1 cellular context compared by ENCODE assay signal in the genomic region with DNA sequence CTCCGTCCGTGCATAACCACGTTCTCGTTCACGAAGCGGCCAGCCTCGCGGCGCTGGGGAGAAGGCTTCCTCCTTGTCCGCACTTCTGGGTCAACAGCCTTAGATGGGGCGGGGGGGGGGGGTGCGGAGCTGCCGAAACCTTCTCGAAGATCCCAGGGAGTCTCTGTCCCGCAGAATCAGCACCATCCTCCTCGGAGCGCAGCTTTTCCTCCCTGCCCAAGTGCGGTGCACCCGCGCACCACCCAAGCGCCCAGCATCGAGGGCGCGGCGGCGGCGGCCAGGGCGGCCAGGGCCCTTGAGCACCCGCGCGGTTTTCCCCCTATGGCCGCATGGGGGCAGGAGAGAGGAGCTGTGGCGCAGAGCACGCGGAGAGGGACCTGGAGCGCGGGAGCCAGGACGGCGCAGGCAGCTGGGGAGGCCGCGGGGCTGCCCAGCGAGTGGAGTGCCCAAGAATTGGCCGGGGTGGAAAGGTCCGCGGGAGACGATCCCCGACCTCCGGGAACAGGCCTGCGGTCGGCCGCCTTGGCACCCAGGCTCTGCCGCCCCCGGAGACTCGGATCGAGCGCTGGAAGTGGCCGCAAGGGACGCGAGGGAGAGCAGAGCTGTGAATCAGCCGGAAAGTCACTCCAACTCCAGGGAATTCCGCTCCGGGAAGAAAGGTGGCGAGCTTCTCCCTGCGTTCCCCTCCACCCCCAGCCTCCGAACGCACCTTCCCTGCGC.
A peak's percentile ranks its signal among the peaks of the same experiment; 100 is the strongest.
TF ChIP-seq lines count a peak whose summit lies in the region.

No MANE protein-coding gene starts in this region.

TF ChIP-seq in K562, 482 proteins besides CTCF, POLR2A, EP300 and RAD21 (continued from another document and continues in another):
- TF ChIP-seq PTTG1 (tag; IDR thresholded peaks at IDR 0.05; ENCODE audit: low read depth) (no peak), MED1 (CRISPR knock-in tag; IDR thresholded peaks at IDR 0.05; ENCODE audit: borderline replicate concordance) (no peak), TAF9B (IDR thresholded peaks at IDR 0.05; ENCODE audit: partially characterized antibody) (no peak), CSDE1 (IDR thresholded peaks at IDR 0.05) (no peak), FOXP1 (CRISPR knock-in tag; IDR thresholded peaks at IDR 0.05) (peak; percentile 45; the same call in 1 of the 2 replicates), ZNF354B (CRISPR knock-in tag; IDR thresholded peaks at IDR 0.05) (no peak), ZNF212 (CRISPR knock-in tag; IDR thresholded peaks at IDR 0.05) (no peak), ZNF133 (CRISPR knock-in tag; IDR thresholded peaks at IDR 0.05) (no peak), SETDB1 (IDR thresholded peaks at IDR 0.05; ENCODE audit: low read length) (no peak), NCOR1 (IDR thresholded peaks at IDR 0.05) (no peak), ZNF174 (CRISPR knock-in tag; IDR thresholded peaks at IDR 0.05) (no peak), SRSF3 (IDR thresholded peaks at IDR 0.05; ENCODE audit: insufficient read depth, low read length) (no peak), ZNF347 (CRISPR knock-in tag; IDR thresholded peaks at IDR 0.05; ENCODE audit: low read depth) (no peak), RB1 (IDR thresholded peaks at IDR 0.05; ENCODE audit: low read depth) (peak; percentile 91), EP400 (IDR thresholded peaks at IDR 0.05) (no peak), ZNF263 (CRISPR knock-in tag; IDR thresholded peaks at IDR 0.05; ENCODE audit: borderline replicate concordance) (no peak), XRCC4 (IDR thresholded peaks at IDR 0.05; ENCODE audit: extremely low read depth, insufficient read depth, insufficient read length) (no peak), MTA3 (IDR thresholded peaks at IDR 0.05; ENCODE audit: borderline replicate concordance) (no peak), IFI16 (CRISPR knock-in tag; IDR thresholded peaks at IDR 0.05) (no peak), KAT8 (IDR thresholded peaks at IDR 0.05; ENCODE audit: low read depth) (no peak), KDM5B (IDR thresholded peaks at IDR 0.05; ENCODE audit: insufficient replicate concordance, low read depth, low read length) (no peak), NFE2L1 (tag; IDR thresholded peaks at IDR 0.05; ENCODE audit: borderline replicate concordance, low read depth) (no peak), SIN3B (IDR thresholded peaks at IDR 0.05; ENCODE audit: low read depth) (no peak), ZNF707 (CRISPR knock-in tag; conservative IDR thresholded peaks at IDR 0.05) (no peak), SNRNP70 (optimal IDR thresholded peaks at IDR 0.05; ENCODE audit: low read depth, low read length) (no peak), SUPT5H (IDR thresholded peaks at IDR 0.05) (no peak), SMARCA5 (IDR thresholded peaks at IDR 0.05) (no peak), RBM17 (IDR thresholded peaks at IDR 0.05; ENCODE audit: borderline replicate concordance, low read depth, low read length) (no peak), ARHGAP35 (IDR thresholded peaks at IDR 0.05; ENCODE audit: partially characterized antibody) (no peak), CBFB (CRISPR knock-in tag; IDR thresholded peaks at IDR 0.05) (0 out of 2 replicates have a peak, but pooled peaks have one; percentile 26), POU5F1 (IDR thresholded peaks at IDR 0.05; ENCODE audit: borderline replicate concordance, low read depth, low read length, partially characterized antibody) (no peak), ZNF121 (CRISPR knock-in tag; conservative IDR thresholded peaks at IDR 0.05) (no peak), SMC3 (conservative IDR thresholded peaks at IDR 0.05; ENCODE audit: insufficient read depth, low read depth, low read length) (peak; percentile 79), U2AF2 (optimal IDR thresholded peaks at IDR 0.05; ENCODE audit: low read depth, low read length) (no peak)
- TF ChIP-seq, protein P1, sequence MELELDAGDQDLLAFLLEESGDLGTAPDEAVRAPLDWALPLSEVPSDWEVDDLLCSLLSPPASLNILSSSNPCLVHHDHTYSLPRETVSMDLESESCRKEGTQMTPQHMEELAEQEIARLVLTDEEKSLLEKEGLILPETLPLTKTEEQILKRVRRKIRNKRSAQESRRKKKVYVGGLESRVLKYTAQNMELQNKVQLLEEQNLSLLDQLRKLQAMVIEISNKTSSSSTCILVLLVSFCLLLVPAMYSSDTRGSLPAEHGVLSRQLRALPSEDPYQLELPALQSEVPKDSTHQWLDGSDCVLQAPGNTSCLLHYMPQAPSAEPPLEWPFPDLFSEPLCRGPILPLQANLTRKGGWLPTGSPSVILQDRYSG (tag; conservative IDR thresholded peaks at IDR 0.05; ENCODE audit: low read depth), result no peak
- TF ChIP-seq, protein P2, sequence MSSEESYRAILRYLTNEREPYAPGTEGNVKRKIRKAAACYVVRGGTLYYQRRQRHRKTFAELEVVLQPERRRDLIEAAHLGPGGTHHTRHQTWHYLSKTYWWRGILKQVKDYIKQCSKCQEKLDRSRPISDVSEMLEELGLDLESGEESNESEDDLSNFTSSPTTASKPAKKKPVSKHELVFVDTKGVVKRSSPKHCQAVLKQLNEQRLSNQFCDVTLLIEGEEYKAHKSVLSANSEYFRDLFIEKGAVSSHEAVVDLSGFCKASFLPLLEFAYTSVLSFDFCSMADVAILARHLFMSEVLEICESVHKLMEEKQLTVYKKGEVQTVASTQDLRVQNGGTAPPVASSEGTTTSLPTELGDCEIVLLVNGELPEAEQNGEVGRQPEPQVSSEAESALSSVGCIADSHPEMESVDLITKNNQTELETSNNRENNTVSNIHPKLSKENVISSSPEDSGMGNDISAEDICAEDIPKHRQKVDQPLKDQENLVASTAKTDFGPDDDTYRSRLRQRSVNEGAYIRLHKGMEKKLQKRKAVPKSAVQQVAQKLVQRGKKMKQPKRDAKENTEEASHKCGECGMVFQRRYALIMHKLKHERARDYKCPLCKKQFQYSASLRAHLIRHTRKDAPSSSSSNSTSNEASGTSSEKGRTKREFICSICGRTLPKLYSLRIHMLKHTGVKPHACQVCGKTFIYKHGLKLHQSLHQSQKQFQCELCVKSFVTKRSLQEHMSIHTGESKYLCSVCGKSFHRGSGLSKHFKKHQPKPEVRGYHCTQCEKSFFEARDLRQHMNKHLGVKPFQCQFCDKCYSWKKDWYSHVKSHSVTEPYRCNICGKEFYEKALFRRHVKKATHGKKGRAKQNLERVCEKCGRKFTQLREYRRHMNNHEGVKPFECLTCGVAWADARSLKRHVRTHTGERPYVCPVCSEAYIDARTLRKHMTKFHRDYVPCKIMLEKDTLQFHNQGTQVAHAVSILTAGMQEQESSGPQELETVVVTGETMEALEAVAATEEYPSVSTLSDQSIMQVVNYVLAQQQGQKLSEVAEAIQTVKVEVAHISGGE (CRISPR knock-in tag; IDR thresholded peaks at IDR 0.05), result no peak
- TF ChIP-seq, protein P3, sequence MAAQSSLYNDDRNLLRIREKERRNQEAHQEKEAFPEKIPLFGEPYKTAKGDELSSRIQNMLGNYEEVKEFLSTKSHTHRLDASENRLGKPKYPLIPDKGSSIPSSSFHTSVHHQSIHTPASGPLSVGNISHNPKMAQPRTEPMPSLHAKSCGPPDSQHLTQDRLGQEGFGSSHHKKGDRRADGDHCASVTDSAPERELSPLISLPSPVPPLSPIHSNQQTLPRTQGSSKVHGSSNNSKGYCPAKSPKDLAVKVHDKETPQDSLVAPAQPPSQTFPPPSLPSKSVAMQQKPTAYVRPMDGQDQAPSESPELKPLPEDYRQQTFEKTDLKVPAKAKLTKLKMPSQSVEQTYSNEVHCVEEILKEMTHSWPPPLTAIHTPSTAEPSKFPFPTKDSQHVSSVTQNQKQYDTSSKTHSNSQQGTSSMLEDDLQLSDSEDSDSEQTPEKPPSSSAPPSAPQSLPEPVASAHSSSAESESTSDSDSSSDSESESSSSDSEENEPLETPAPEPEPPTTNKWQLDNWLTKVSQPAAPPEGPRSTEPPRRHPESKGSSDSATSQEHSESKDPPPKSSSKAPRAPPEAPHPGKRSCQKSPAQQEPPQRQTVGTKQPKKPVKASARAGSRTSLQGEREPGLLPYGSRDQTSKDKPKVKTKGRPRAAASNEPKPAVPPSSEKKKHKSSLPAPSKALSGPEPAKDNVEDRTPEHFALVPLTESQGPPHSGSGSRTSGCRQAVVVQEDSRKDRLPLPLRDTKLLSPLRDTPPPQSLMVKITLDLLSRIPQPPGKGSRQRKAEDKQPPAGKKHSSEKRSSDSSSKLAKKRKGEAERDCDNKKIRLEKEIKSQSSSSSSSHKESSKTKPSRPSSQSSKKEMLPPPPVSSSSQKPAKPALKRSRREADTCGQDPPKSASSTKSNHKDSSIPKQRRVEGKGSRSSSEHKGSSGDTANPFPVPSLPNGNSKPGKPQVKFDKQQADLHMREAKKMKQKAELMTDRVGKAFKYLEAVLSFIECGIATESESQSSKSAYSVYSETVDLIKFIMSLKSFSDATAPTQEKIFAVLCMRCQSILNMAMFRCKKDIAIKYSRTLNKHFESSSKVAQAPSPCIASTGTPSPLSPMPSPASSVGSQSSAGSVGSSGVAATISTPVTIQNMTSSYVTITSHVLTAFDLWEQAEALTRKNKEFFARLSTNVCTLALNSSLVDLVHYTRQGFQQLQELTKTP (IDR thresholded peaks at IDR 0.05; ENCODE audit: low read depth in 1 of 2, partially characterized antibody in 2 of 2), result no peak
- TF ChIP-seq, protein P4, sequence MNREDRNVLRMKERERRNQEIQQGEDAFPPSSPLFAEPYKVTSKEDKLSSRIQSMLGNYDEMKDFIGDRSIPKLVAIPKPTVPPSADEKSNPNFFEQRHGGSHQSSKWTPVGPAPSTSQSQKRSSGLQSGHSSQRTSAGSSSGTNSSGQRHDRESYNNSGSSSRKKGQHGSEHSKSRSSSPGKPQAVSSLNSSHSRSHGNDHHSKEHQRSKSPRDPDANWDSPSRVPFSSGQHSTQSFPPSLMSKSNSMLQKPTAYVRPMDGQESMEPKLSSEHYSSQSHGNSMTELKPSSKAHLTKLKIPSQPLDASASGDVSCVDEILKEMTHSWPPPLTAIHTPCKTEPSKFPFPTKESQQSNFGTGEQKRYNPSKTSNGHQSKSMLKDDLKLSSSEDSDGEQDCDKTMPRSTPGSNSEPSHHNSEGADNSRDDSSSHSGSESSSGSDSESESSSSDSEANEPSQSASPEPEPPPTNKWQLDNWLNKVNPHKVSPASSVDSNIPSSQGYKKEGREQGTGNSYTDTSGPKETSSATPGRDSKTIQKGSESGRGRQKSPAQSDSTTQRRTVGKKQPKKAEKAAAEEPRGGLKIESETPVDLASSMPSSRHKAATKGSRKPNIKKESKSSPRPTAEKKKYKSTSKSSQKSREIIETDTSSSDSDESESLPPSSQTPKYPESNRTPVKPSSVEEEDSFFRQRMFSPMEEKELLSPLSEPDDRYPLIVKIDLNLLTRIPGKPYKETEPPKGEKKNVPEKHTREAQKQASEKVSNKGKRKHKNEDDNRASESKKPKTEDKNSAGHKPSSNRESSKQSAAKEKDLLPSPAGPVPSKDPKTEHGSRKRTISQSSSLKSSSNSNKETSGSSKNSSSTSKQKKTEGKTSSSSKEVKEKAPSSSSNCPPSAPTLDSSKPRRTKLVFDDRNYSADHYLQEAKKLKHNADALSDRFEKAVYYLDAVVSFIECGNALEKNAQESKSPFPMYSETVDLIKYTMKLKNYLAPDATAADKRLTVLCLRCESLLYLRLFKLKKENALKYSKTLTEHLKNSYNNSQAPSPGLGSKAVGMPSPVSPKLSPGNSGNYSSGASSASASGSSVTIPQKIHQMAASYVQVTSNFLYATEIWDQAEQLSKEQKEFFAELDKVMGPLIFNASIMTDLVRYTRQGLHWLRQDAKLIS (CRISPR knock-in tag; IDR thresholded peaks at IDR 0.05), result no peak
- TF ChIP-seq, protein P5, sequence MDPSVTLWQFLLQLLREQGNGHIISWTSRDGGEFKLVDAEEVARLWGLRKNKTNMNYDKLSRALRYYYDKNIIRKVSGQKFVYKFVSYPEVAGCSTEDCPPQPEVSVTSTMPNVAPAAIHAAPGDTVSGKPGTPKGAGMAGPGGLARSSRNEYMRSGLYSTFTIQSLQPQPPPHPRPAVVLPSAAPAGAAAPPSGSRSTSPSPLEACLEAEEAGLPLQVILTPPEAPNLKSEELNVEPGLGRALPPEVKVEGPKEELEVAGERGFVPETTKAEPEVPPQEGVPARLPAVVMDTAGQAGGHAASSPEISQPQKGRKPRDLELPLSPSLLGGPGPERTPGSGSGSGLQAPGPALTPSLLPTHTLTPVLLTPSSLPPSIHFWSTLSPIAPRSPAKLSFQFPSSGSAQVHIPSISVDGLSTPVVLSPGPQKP (CRISPR knock-in tag; IDR thresholded peaks at IDR 0.05), result no peak
- TF ChIP-seq, protein P6, sequence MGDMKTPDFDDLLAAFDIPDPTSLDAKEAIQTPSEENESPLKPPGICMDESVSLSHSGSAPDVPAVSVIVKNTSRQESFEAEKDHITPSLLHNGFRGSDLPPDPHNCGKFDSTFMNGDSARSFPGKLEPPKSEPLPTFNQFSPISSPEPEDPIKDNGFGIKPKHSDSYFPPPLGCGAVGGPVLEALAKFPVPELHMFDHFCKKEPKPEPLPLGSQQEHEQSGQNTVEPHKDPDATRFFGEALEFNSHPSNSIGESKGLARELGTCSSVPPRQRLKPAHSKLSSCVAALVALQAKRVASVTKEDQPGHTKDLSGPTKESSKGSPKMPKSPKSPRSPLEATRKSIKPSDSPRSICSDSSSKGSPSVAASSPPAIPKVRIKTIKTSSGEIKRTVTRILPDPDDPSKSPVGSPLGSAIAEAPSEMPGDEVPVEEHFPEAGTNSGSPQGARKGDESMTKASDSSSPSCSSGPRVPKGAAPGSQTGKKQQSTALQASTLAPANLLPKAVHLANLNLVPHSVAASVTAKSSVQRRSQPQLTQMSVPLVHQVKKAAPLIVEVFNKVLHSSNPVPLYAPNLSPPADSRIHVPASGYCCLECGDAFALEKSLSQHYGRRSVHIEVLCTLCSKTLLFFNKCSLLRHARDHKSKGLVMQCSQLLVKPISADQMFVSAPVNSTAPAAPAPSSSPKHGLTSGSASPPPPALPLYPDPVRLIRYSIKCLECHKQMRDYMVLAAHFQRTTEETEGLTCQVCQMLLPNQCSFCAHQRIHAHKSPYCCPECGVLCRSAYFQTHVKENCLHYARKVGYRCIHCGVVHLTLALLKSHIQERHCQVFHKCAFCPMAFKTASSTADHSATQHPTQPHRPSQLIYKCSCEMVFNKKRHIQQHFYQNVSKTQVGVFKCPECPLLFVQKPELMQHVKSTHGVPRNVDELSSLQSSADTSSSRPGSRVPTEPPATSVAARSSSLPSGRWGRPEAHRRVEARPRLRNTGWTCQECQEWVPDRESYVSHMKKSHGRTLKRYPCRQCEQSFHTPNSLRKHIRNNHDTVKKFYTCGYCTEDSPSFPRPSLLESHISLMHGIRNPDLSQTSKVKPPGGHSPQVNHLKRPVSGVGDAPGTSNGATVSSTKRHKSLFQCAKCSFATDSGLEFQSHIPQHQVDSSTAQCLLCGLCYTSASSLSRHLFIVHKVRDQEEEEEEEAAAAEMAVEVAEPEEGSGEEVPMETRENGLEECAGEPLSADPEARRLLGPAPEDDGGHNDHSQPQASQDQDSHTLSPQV (IDR thresholded peaks at IDR 0.05), result no peak; the same call in 1 of the 2 replicates
- TF ChIP-seq, protein P7, sequence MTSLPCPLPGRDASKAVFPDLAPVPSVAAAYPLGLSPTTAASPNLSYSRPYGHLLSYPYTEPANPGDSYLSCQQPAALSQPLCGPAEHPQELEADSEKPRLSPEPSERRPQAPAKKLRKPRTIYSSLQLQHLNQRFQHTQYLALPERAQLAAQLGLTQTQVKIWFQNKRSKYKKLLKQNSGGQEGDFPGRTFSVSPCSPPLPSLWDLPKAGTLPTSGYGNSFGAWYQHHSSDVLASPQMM (CRISPR knock-in tag; IDR thresholded peaks at IDR 0.05), result no peak
